ENCODE assay signal across 11 cellular contexts in the genomic region with DNA sequence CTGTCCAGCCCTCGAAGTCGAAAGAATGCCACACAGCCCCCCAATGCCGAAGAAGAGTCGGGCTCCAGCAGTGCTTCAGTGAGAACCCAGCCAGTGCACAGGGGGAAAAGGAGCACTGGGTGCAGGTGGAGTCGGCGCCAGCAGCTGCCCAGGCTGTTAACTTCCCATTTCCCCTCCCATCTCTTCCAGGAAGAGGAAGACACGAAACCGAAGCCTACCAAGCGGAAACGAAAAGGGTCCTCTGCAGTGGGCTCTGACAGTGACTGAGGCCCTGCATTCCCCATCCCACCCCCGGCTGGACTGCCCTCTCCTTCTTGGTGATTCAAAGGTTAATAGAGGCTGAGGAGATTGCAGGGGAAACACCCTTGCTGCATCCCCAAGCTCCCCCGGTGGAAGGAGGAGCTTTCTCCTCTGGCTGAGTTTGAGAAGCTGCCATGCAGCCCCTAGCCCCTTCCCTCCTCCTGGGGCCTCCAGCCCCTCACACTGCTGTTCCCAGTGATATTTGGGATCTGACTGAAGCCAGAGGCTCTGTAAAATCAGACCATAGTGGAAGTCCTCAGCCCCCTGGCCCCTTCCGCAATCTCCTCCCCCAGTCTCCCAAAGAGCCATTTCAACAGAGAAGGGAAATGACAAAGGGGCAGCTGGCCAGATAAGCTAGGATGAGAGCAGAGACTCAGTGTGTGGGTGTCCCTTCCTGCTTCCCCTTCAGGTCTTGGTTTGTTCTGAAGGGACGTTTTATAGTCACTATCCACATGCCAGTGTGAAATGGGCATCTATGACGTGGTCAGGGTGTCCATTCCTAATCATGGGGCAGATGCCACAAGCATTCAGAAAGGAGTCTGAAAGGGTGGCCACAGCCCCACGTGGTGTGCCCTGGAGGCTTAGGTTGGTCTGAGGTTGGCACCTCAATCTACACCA. TPM values are rescaled to one million over a fixed set of nuclear protein-coding genes. Genes with fewer than 3 reads are reported as not detected.
DNase-seq lines count a peak whose midpoint lies in the region; ATAC-seq and TF ChIP-seq lines count a peak whose summit lies in the region.
"Had no signal": no experiment of that assay in that cellular context is flagged by ENCODE, and none has a peak within 500 bp of the region (broad histone marks: within the 10 kb centered on the region; RNA-seq: fewer than 3 reads in every experiment).

No MANE protein-coding gene starts in this region.

- H3K4me1 Mint-ChIP-seq in activated naive CD8-positive, alpha-beta T cell treated with anti-CD3 and anti-CD28 coated beads, Interleukin-2, amount 10 ng/mL, durations not matched to agents 7 days and 5 days: peaks cover 33% of the 10 kb centered on the region
- H3K4me1 Mint-ChIP-seq in mesothelial cell of epicardium: peaks cover 21% of the 10 kb centered on the region
- H3K4me1 Mint-ChIP-seq in type B pancreatic cell (ENCODE audit: unreplicated experiment): peaks cover 13% of the 10 kb centered on the region

- peak overlapping the region; percentile 45 for H3K4me3 Mint-ChIP-seq in activated naive CD8-positive, alpha-beta T cell treated with anti-CD3 and anti-CD28 coated beads, Interleukin-2, amount 10 ng/mL, durations not matched to agents 7 days and 5 days
- peak overlapping the region; percentile 31 for H3K4me3 Mint-ChIP-seq in mesothelial cell of epicardium
- peak overlapping the region; percentile 62 for H3K4me3 Mint-ChIP-seq in type B pancreatic cell

- no peaks in the 10 kb centered on the region for H3K9me3 Mint-ChIP-seq in activated naive CD8-positive, alpha-beta T cell treated with anti-CD3 and anti-CD28 coated beads, Interleukin-2, amount 10 ng/mL, durations not matched to agents 7 days and 5 days
- H3K9me3 Mint-ChIP-seq in mesothelial cell of epicardium: no peaks in the 10 kb centered on the region
- H3K9me3 Mint-ChIP-seq in type B pancreatic cell: no peaks in the 10 kb centered on the region

- DNase-seq in Right ventricle myocardium inferior (ENCODE audit: missing footprints) (peak; percentile 61), left ventricle myocardium superior (no peak), mesothelial cell of epicardium (ENCODE audit: low spot score in 2 of 2, unreplicated experiment in 2 of 2) (no peak), type B pancreatic cell (ENCODE audit: extremely low spot score, unreplicated experiment) (no peak), SW 1271 (lab: John Stamatoyannopoulos, UW) (no peak), NCI-H82 treated with DMSO at 0.1 percent for 48 hours (lab: John Stamatoyannopoulos, UW; ENCODE audit: unreplicated experiment) (no peak), NCI-H187 treated with DMSO at 0.1 percent for 48 hours (lab: John Stamatoyannopoulos, UW) (no peak)
- no peak for DNase-seq in activated naive CD8-positive, alpha-beta T cell treated with anti-CD3 and anti-CD28 coated beads, Interleukin-2, amount 10 ng/mL, durations not matched to agents 7 days and 5 days
- DNase-seq: amniotic stem cell, HCEC 1CT, NCI-H524 treated with DMSO at 0.1 percent for 48 hours had no signal

- H3K27ac Mint-ChIP-seq in activated naive CD8-positive, alpha-beta T cell treated with anti-CD3 and anti-CD28 coated beads, Interleukin-2, amount 10 ng/mL, durations not matched to agents 7 days and 5 days: peak overlapping the region; percentile 92
- H3K27ac Mint-ChIP-seq in mesothelial cell of epicardium (peak overlapping the region; percentile 91), type B pancreatic cell (no peak overlapping the region)

- ATAC-seq in Right ventricle myocardium inferior: no peak
- no peak for ATAC-seq in left ventricle myocardium superior
- ATAC-seq in activated naive CD8-positive, alpha-beta T cell treated with anti-CD3 and anti-CD28 coated beads, Interleukin-2, amount 10 ng/mL, durations not matched to agents 7 days and 5 days (ENCODE audit: low read depth): no peak

- POLR2A ChIA-PET in activated naive CD8-positive, alpha-beta T cell treated with anti-CD3 and anti-CD28 coated beads, Interleukin-2, amount 10 ng/mL, durations not matched to agents 7 days and 5 days (lab: Charles Lee): interaction anchor here (0.6 to 1.6 kb wide), 5 partner anchors 16 to 204 kb away, joined by 3 to 4 read pairs (median 3); a partner anchor contains a TSS

- TF ChIP-seq CTCF in mesothelial cell of epicardium (IDR thresholded peaks at IDR 0.05; ENCODE audit: unreplicated experiment) (no peak), type B pancreatic cell (conservative IDR thresholded peaks at IDR 0.05) (no peak)

- no peaks in the 10 kb centered on the region for H3K27me3 Mint-ChIP-seq in activated naive CD8-positive, alpha-beta T cell treated with anti-CD3 and anti-CD28 coated beads, Interleukin-2, amount 10 ng/mL, durations not matched to agents 7 days and 5 days
- H3K27me3 Mint-ChIP-seq in mesothelial cell of epicardium (ENCODE audit: low read depth) (no peaks in the 10 kb centered on the region), type B pancreatic cell (no peaks in the 10 kb centered on the region)

- peaks cover 20% of the 10 kb centered on the region for H3K36me3 Mint-ChIP-seq in activated naive CD8-positive, alpha-beta T cell treated with anti-CD3 and anti-CD28 coated beads, Interleukin-2, amount 10 ng/mL, durations not matched to agents 7 days and 5 days
- H3K36me3 Mint-ChIP-seq in mesothelial cell of epicardium (peaks cover 13% of the 10 kb centered on the region), type B pancreatic cell (no peaks in the 10 kb centered on the region)

- intact Hi-C loops in Right ventricle myocardium inferior (cut with DNase I): loop anchor here (2.0 to 10.0 kb wide), 2 partner anchors 94 to 418 kb away; a partner anchor contains a TSS
- intact Hi-C loops in left ventricle myocardium superior (cut with micrococcal nuclease): loop anchor here (5.0 kb wide), 1 partner anchor 96 kb away; a partner anchor contains a TSS

RNA-seq across cellular contexts. Expression of a gene that starts 1.9 kb away (rescaled TPM):
- total RNA-seq in Right ventricle myocardium inferior (13.5 TPM), left ventricle myocardium superior (9.8 TPM), mesothelial cell of epicardium (28.5 to 32.1 TPM (median 29.7 TPM) in 3 replicates), type B pancreatic cell (ENCODE audit: low replicate concordance) (20.6 and 22.1 TPM in 2 replicates)
- 10 to 100 TPM; 38.9 to 44.0 TPM for total RNA-seq in activated naive CD8-positive, alpha-beta T cell treated with anti-CD3 and anti-CD28 coated beads, Interleukin-2, amount 10 ng/mL, durations not matched to agents 7 days and 5 days

RNA-seq across cellular contexts. Expression of a gene that starts 45.4 kb away (rescaled TPM):
- 33.0 TPM for total RNA-seq in Right ventricle myocardium inferior
- total RNA-seq in left ventricle myocardium superior: 35.5 TPM
- 10 to 100 TPM; 53.6 to 57.2 TPM for total RNA-seq in activated naive CD8-positive, alpha-beta T cell treated with anti-CD3 and anti-CD28 coated beads, Interleukin-2, amount 10 ng/mL, durations not matched to agents 7 days and 5 days
- total RNA-seq in mesothelial cell of epicardium: 117 to 120 TPM (median 117 TPM) in 3 replicates
- total RNA-seq in type B pancreatic cell (ENCODE audit: low replicate concordance): 70.3 and 90.8 TPM in 2 replicates
